20 cellular contexts compared by ENCODE assay signal in genomic region chr15:38549222-38549621, GRCh38. TPM values are rescaled to one million over a fixed set of nuclear protein-coding genes. Genes with fewer than 3 reads are reported as not detected.
DNase-seq lines count a peak whose midpoint lies in the region; ATAC-seq and TF ChIP-seq lines count a peak whose summit lies in the region.
"Had no signal": no experiment of that assay in that cellular context is flagged by ENCODE, and none has a peak within 500 bp of the region (broad histone marks: within the 10 kb centered on the region; RNA-seq: fewer than 3 reads in every experiment).

No MANE protein-coding gene starts in this region.

- no peak for TF ChIP-seq POLR2A in uterus (IDR thresholded peaks at IDR 0.05)

- H3K4me1 Mint-ChIP-seq in activated T-cell treated with anti-CD3 and anti-CD28 coated beads, Interleukin-2, amount 50 U/mL, for 72 hours (ENCODE audit: low read depth): peaks cover 94% of the 10 kb centered on the region
- H3K4me1 Mint-ChIP-seq in activated T-cell treated with anti-CD3 and anti-CD28 coated beads, Interleukin-2, amount 50 U/mL, for 4 hours (ENCODE audit: low read depth): peaks cover 89% of the 10 kb centered on the region
- peaks cover 53 to 93% (median 88%) of the 10 kb centered on the region in 4 donors for H3K4me1 Mint-ChIP-seq in naive thymus-derived CD8-positive, alpha-beta T cell

- no peak for ATAC-seq in activated T-cell treated with anti-CD3 and anti-CD28 coated beads, Interleukin-2, amount 50 U/mL, for 72 hours (replicated peaks in 1 of 2)
- ATAC-seq in activated T-cell treated with anti-CD3 and anti-CD28 coated beads, Interleukin-2, amount 50 U/mL, for 4 hours: no peak
- ATAC-seq in naive thymus-derived CD8-positive, alpha-beta T cell: no peak
- ATAC-seq: HCT116, left lung, right lobe of liver had no signal

- H3K27ac Mint-ChIP-seq in activated T-cell treated with anti-CD3 and anti-CD28 coated beads, Interleukin-2, amount 50 U/mL, for 72 hours: peak overlapping the region; percentile 79
- peak overlapping the region in 9 of 10 donors; percentile 60 to 87 (median 81) for H3K27ac Mint-ChIP-seq in naive thymus-derived CD8-positive, alpha-beta T cell

- H3K9me3 ChIP-seq in uterus: no peaks in the 10 kb centered on the region
- H3K9me3 ChIP-seq: left lung, right lobe of liver, stomach, upper lobe of left lung had no signal

- H3K27me3 Mint-ChIP-seq in activated T-cell treated with anti-CD3 and anti-CD28 coated beads, Interleukin-2, amount 50 U/mL, for 72 hours (ENCODE audit: low read depth): no peaks in the 10 kb centered on the region
- no peaks in the 10 kb centered on the region for H3K27me3 Mint-ChIP-seq in activated T-cell treated with anti-CD3 and anti-CD28 coated beads, Interleukin-2, amount 50 U/mL, for 4 hours (ENCODE audit: low read depth)
- H3K27me3 Mint-ChIP-seq in naive thymus-derived CD8-positive, alpha-beta T cell: no peaks in the 10 kb centered on the region

- H3K4me3 ChIP-seq in uterus: no peak overlapping the region
- H3K4me3 ChIP-seq: left lung, right lobe of liver, stomach, upper lobe of left lung had no signal

- H3K4me3 Mint-ChIP-seq in activated T-cell treated with anti-CD3 and anti-CD28 coated beads, Interleukin-2, amount 50 U/mL, for 72 hours: peak overlapping the region in 1 of 2 donors; percentile 2
- H3K4me3 Mint-ChIP-seq in activated T-cell treated with anti-CD3 and anti-CD28 coated beads, Interleukin-2, amount 50 U/mL, for 4 hours: no peak overlapping the region
- peak overlapping the region in 3 of 10 donors; percentile 4 to 66 (median 44) for H3K4me3 Mint-ChIP-seq in naive thymus-derived CD8-positive, alpha-beta T cell

- H3K27me3 ChIP-seq in uterus: no peaks in the 10 kb centered on the region
- H3K27me3 ChIP-seq: left lung, right lobe of liver, upper lobe of left lung had no signal

- H3K9me3 Mint-ChIP-seq in activated T-cell treated with anti-CD3 and anti-CD28 coated beads, Interleukin-2, amount 50 U/mL, for 72 hours: no peaks in the 10 kb centered on the region
- H3K9me3 Mint-ChIP-seq in activated T-cell treated with anti-CD3 and anti-CD28 coated beads, Interleukin-2, amount 50 U/mL, for 4 hours: no peaks in the 10 kb centered on the region
- H3K9me3 Mint-ChIP-seq in naive thymus-derived CD8-positive, alpha-beta T cell: no peaks in the 10 kb centered on the region

- no peaks in the 10 kb centered on the region for H3K4me1 ChIP-seq in uterus
- H3K4me1 ChIP-seq: left lung, right lobe of liver, stomach, upper lobe of left lung had no signal

- H3K36me3 ChIP-seq in uterus: no peaks in the 10 kb centered on the region
- H3K36me3 ChIP-seq: left lung, right lobe of liver, stomach, upper lobe of left lung, WERI-Rb-1 had no signal

- POLR2A ChIA-PET in naive thymus-derived CD8-positive, alpha-beta T cell (lab: Charles Lee): interaction anchor here (1.2 to 1.7 kb wide), 2 partner anchors 14 to 15 kb away, joined by 3 to 4 read pairs; no protein-coding TSS in a partner anchor

- peaks cover 36 to 57% of the 10 kb centered on the region in 2 donors for H3K36me3 Mint-ChIP-seq in activated T-cell treated with anti-CD3 and anti-CD28 coated beads, Interleukin-2, amount 50 U/mL, for 72 hours (ENCODE audit: insufficient read depth in 2 of 2)
- peaks cover 54% of the 10 kb centered on the region for H3K36me3 Mint-ChIP-seq in activated T-cell treated with anti-CD3 and anti-CD28 coated beads, Interleukin-2, amount 50 U/mL, for 4 hours (ENCODE audit: insufficient read depth)
- peaks cover 0 to 79% (median 20%) of the 10 kb centered on the region in 3 donors for H3K36me3 Mint-ChIP-seq in naive thymus-derived CD8-positive, alpha-beta T cell

- DNase-seq in activated T-cell treated with anti-CD3 and anti-CD28 coated beads, Interleukin-2, amount 50 U/mL, for 72 hours: no peak
- DNase-seq in activated T-cell treated with anti-CD3 and anti-CD28 coated beads, Interleukin-2, amount 50 U/mL, for 4 hours: no peak
- DNase-seq in M059J (ENCODE audit: low read depth): peak; percentile 40
- peak; percentile 70 for DNase-seq in amniotic epithelial cell (ENCODE audit: low read depth)
- DNase-seq in naive thymus-derived CD8-positive, alpha-beta T cell: no peak
- DNase-seq in DMS79 (lab: John Stamatoyannopoulos, UW): no peak
- no peak for DNase-seq in NCI-H1092 (lab: John Stamatoyannopoulos, UW)
- DNase-seq in uterus: no peak
- DNase-seq: ACHN, activated gamma-delta T cell treated with Interleukin-2 at 50 U/mL for 16 hours, foreskin melanocyte, left lung, NCI-H2029, NCI-H446 treated with DMSO at 0.1 percent for 48 hours, right lobe of liver, stomach, SW 1271, upper lobe of left lung, WERI-Rb-1 had no signal

- TF ChIP-seq CTCF in uterus (IDR thresholded peaks at IDR 0.05): no peak

- intact Hi-C loops in uterus (cut with DNase I; ENCODE audit: low total_unique reads): no loop called here

- H3K27ac ChIP-seq in uterus: no peak overlapping the region
- H3K27ac ChIP-seq: left lung, right lobe of liver, stomach, upper lobe of left lung, WERI-Rb-1 had no signal

RNA-seq across cellular contexts. Expression of gene RASGRP1, which starts 15.4 kb away (rescaled TPM):
- total RNA-seq in activated T-cell treated with anti-CD3 and anti-CD28 coated beads, Interleukin-2, amount 50 U/mL, for 72 hours: 100 to 1,000 TPM; 173 to 183 TPM
- total RNA-seq in activated T-cell treated with anti-CD3 and anti-CD28 coated beads, Interleukin-2, amount 50 U/mL, for 4 hours: 10 to 100 TPM; 36.9 to 55.5 (median 47.6) TPM
- 0.22 and 0.52 TPM in 2 replicates for total RNA-seq in M059J (2014; rRNA removed; shearing (Covaris generic))
- total RNA-seq in naive thymus-derived CD8-positive, alpha-beta T cell: 10 to 100 TPM; 83.7 to 88.5 TPM
- 10 to 100 TPM; 52.3 to 90.5 (median 73.4) TPM for polyA plus RNA-seq in naive thymus-derived CD8-positive, alpha-beta T cell
- under 1 TPM in 3 of 4 donors, not detected in 1; under 0.01 to 0.82 (median 0.48) TPM for total RNA-seq in uterus

Comparison
In these comparisons a context has a peak if more than half of its experiments do, and no peak if none do; other contexts are left out.
1. DNase-seq: peak in M059J (single experiment) and amniotic epithelial cell (single experiment); none in activated T-cell treated with anti-CD3 and anti-CD28 coated beads, Interleukin-2, amount 50 U/mL, for 72 hours (0 of 2), activated T-cell treated with anti-CD3 and anti-CD28 coated beads, Interleukin-2, amount 50 U/mL, for 4 hours (single experiment), naive thymus-derived CD8-positive, alpha-beta T cell (0 of 10), DMS79 (single experiment), NCI-H1092 (single experiment) and uterus (0 of 2).
2. RNA of gene RASGRP1, which starts 15.4 kb away (total RNA-seq): 173 to 183 TPM in activated T-cell treated with anti-CD3 and anti-CD28 coated beads, Interleukin-2, amount 50 U/mL, for 72 hours, 83.7 to 88.5 TPM in naive thymus-derived CD8-positive, alpha-beta T cell and 36.9 to 55.5 TPM in activated T-cell treated with anti-CD3 and anti-CD28 coated beads, Interleukin-2, amount 50 U/mL, for 4 hours; 0.22 to 0.52 TPM in M059J and under 0.01 to 0.82 TPM in uterus; every median in the first group is over 10 times any median in the second.